In the genomic region with DNA sequence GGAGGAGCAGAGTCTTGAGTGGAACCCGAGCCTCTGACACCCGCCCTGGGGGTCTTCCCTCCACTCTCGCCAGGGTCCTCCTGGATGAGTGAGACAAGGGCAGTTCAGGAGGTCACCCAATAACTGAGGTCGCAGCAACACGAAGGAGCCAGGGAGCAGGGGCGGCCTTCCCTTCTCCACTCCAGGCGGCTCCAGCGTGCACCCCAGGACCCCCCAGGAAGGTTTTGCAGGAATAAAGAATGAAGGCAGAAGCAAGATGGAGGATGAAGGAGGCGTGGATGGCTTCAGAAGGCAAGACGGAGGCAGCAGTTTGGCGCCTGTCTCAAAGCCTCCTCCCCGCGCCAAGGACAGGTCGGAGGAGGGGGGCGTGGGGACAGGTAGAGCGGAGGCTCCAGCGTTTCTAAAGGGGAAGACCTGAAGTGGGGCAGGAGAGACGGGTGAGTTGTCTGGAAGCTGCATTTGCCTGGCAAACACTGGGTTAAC, we compare ENCODE assay signal across 8 cellular contexts. TPM values are rescaled to one million over a fixed set of nuclear protein-coding genes. Genes with fewer than 3 reads are reported as not detected.
DNase-seq lines count a peak whose midpoint lies in the region; ATAC-seq, FAIRE-seq and TF ChIP-seq lines count a peak whose summit lies in the region.

No MANE protein-coding gene starts in this region.

- H3K36me3 Mint-ChIP-seq in activated naive CD4-positive, alpha-beta T cell treated with anti-CD3 and anti-CD28 coated beads, Interleukin-2, amount 50 U/mL, for 24 hours: no peaks in the 10 kb centered on the region

- ATAC-seq in GM12878 (no peak), upper lobe of left lung (ENCODE audit: low FRiP score in 2 of 2) (no peak)

- peaks cover 4% of the 10 kb centered on the region for H3K79me2 ChIP-seq in GM12878 (ENCODE audit: control insufficient read depth, insufficient read depth, low read length)

- no peaks in the 10 kb centered on the region for H3K79me1 ChIP-seq in mesenchymal stem cell (replicated peaks; ENCODE audit: low read length, poor library complexity, severe bottlenecking)

- TF ChIP-seq RAD21 in GM12878 (IDR thresholded peaks at IDR 0.05; ENCODE audit: insufficient read depth, low read depth, low read length): no peak

- DNase-seq in activated naive CD4-positive, alpha-beta T cell (lab: John Stamatoyannopoulos, UW): no peak
- DNase-seq in GM12878 (ENCODE audit: low read depth, low spot score) (no peak), mesenchymal stem cell (no peak), upper lobe of left lung (no peak), middle frontal gyrus (ENCODE audit: extremely low spot score, low spot score) (no peak), GM10266 (ENCODE audit: extremely low spot score) (no peak), COR-L47 (lab: John Stamatoyannopoulos, UW) (no peak)

- H3K9me3 ChIP-seq in GM12878 (replicated peaks; ENCODE audit: control insufficient read depth, insufficient read depth, low read length) (no peaks in the 10 kb centered on the region), mesenchymal stem cell (ENCODE audit: control insufficient read depth, low read length) (no peaks in the 10 kb centered on the region), upper lobe of left lung (no peaks in the 10 kb centered on the region)

- no peak overlapping the region for H4K91ac ChIP-seq in mesenchymal stem cell (ENCODE audit: low read length)

- H3K4me3 ChIP-seq in GM12878 (peak overlapping the region; percentile 97), mesenchymal stem cell (ENCODE audit: insufficient read depth in 1 of 2, low read depth in 1 of 2, low read length in 2 of 2) (peak overlapping the region; percentile 80 to 93), upper lobe of left lung (peak overlapping the region in 3 of 4 donors; percentile 69 to 74 (median 74))

- H3K4me1 Mint-ChIP-seq in activated naive CD4-positive, alpha-beta T cell treated with anti-CD3 and anti-CD28 coated beads, Interleukin-2, amount 50 U/mL, for 24 hours: peaks cover 53% of the 10 kb centered on the region

- no peak for FAIRE-seq in GM12878 (lab: Jason Lieb, UNC)

- no peak overlapping the region for H3K23ac ChIP-seq in mesenchymal stem cell (ENCODE audit: low read length in 2 of 2)

- H2BK120ac ChIP-seq in mesenchymal stem cell (ENCODE audit: low read depth, low read length): no peak overlapping the region

- WGBS in GM12878 (ENCODE audit: insufficient coverage, insufficient replicate concordance, low lambda C conversion rate, missing lambda C conversion rate): 69% methylated on average over 18 of the region's 18 CpGs
- 38% methylated on average over 18 of the region's 18 CpGs for WGBS in mesenchymal stem cell
- 35 to 39% methylated on average over 14 to 18 of the region's 18 CpGs for WGBS in upper lobe of left lung, 2 donors

- H3K4me2 ChIP-seq in GM12878 (ENCODE audit: control insufficient read depth, insufficient read depth) (peak overlapping the region; percentile 98), mesenchymal stem cell (ENCODE audit: low read length, poor library complexity, severe bottlenecking) (peak overlapping the region; percentile 60)

- H3K9ac ChIP-seq in GM12878 (ENCODE audit: control insufficient read depth, insufficient read depth, low read length): peak overlapping the region; percentile 20; the same call in 1 of the 2 replicates
- peak overlapping the region; percentile 67 for H3K9ac ChIP-seq in mesenchymal stem cell (ENCODE audit: low read length)

- no peak overlapping the region for H3K4ac ChIP-seq in mesenchymal stem cell (ENCODE audit: low read depth in 1 of 2, low read length in 2 of 2)

- H3K4me1 ChIP-seq in GM12878 (ENCODE audit: control insufficient read depth, insufficient read depth, low read length) (peaks cover 13% of the 10 kb centered on the region), mesenchymal stem cell (ENCODE audit: control insufficient read depth, insufficient read depth, low read depth, low read length) (peaks cover 38% of the 10 kb centered on the region), upper lobe of left lung (peaks cover 12 to 29% (median 23%) of the 10 kb centered on the region in 4 donors)

- no peak overlapping the region for H2BK12ac ChIP-seq in mesenchymal stem cell (ENCODE audit: low read length in 2 of 2)

- peak overlapping the region; percentile 82 for H2AFZ ChIP-seq in GM12878 (ENCODE audit: control insufficient read depth, low read depth, low read length)
- peak overlapping the region; percentile 16 for H2AFZ ChIP-seq in mesenchymal stem cell (ENCODE audit: low read depth, low read length)

- CTCF ChIA-PET in GM12878 (lab: Yijun Ruan, JAX): interaction anchor here (1.0 to 4.9 kb wide), 11 partner anchors 10 to 123 kb away, joined by 3 to 25 read pairs (median 4); partner anchors contain the start of gene GPR55

- no peaks in the 10 kb centered on the region for H3K9me3 Mint-ChIP-seq in activated naive CD4-positive, alpha-beta T cell treated with anti-CD3 and anti-CD28 coated beads, Interleukin-2, amount 50 U/mL, for 24 hours

- SMC1A ChIA-PET in GM12878 (lab: Charles Lee; ENCODE audit: uncharacterized antibody, unreplicated experiment): interaction anchor here (1.3 to 1.8 kb wide), 3 partner anchors 9 to 61 kb away, joined by 3 to 5 read pairs (median 4); partner anchors contain the start of gene GPR55

- intact Hi-C loops in GM12878 (cut with micrococcal nuclease; ENCODE audit: unreplicated experiment): loop anchor here (2.0 kb wide), 1 partner anchor 31 kb away; no protein-coding TSS in a partner anchor

- in situ Hi-C loops in GM12878 (cut with MboI): no loop called here

- H3K27ac ChIP-seq in GM12878 (ENCODE audit: control insufficient read depth, insufficient read depth) (no peak overlapping the region), mesenchymal stem cell (ENCODE audit: low read length, poor library complexity, severe bottlenecking) (no peak overlapping the region), upper lobe of left lung (no peak overlapping the region)

- TF ChIP-seq POLR2A in GM12878 (IDR thresholded peaks at IDR 0.05; ENCODE audit: low read depth, low read length) (no peak), upper lobe of left lung (IDR thresholded peaks at IDR 0.05) (no peak)

- POLR2A ChIA-PET in GM12878 (lab: Charles Lee): interaction anchor here (0.5 to 1.0 kb wide), 4 partner anchors 9 to 60 kb away, joined by 3 to 6 read pairs (median 4); no protein-coding TSS in a partner anchor

- H3K36me3 ChIP-seq in GM12878 (ENCODE audit: control insufficient read depth in 2 of 2, insufficient read depth in 2 of 2, low read length in 1 of 2) (no peaks in the 10 kb centered on the region), mesenchymal stem cell (ENCODE audit: control insufficient read depth in 1 of 2, insufficient read depth in 2 of 2, low read depth in 1 of 2, low read length in 2 of 2) (no peaks in the 10 kb centered on the region), upper lobe of left lung (no peaks in the 10 kb centered on the region)

- H2BK5ac ChIP-seq in mesenchymal stem cell (ENCODE audit: low read depth, low read length, poor library complexity, severe bottlenecking): no peak overlapping the region

- H3K27me3 ChIP-seq in GM12878 (replicated peaks in 1 of 2; ENCODE audit: control insufficient read depth in 2 of 2, insufficient read depth in 2 of 2, low read length in 1 of 2) (no peaks in the 10 kb centered on the region; a peak in 2 of 4 replicates), mesenchymal stem cell (ENCODE audit: control insufficient read depth in 1 of 2, insufficient read depth in 1 of 2, low read length in 2 of 2) (peaks cover 22 to 41% of the 10 kb centered on the region in 2 experiments), upper lobe of left lung (peaks cover 0 to 11% (median 3%) of the 10 kb centered on the region in 4 donors)

- peak overlapping the region; percentile 45 for H4K8ac ChIP-seq in mesenchymal stem cell (ENCODE audit: low read length)

- H2AK5ac ChIP-seq in mesenchymal stem cell (ENCODE audit: low read length, severe bottlenecking): no peak overlapping the region

- no peak overlapping the region for H3K14ac ChIP-seq in mesenchymal stem cell (ENCODE audit: low read length in 2 of 2)

- TF ChIP-seq CTCF in GM12878 (IDR thresholded peaks at IDR 0.05 in 2 of 3, conservative IDR thresholded peaks at IDR 0.05 in 1 of 3; ENCODE audit: control insufficient read depth in 2 of 3, extremely low read depth in 1 of 3, insufficient read depth in 1 of 3, low read depth in 3 of 3, low read length in 3 of 3): no peak
- no peak for TF ChIP-seq CTCF in upper lobe of left lung (IDR thresholded peaks at IDR 0.05)
- TF ChIP-seq CTCF in GM10266 (IDR thresholded peaks at IDR 0.05; ENCODE audit: control insufficient read depth, insufficient read depth, low read depth, missing control alignments): no peak

- no peak for TF ChIP-seq EP300 in GM12878 (IDR thresholded peaks at IDR 0.05; ENCODE audit: borderline replicate concordance in 1 of 2, control insufficient read depth in 1 of 2, low read depth in 2 of 2, low read length in 2 of 2)
- no peak for TF ChIP-seq EP300 in upper lobe of left lung (IDR thresholded peaks at IDR 0.05)

- no peaks in the 10 kb centered on the region for H3K27me3 Mint-ChIP-seq in activated naive CD4-positive, alpha-beta T cell treated with anti-CD3 and anti-CD28 coated beads, Interleukin-2, amount 50 U/mL, for 24 hours

- no peaks in the 10 kb centered on the region for H4K20me1 ChIP-seq in GM12878 (ENCODE audit: control insufficient read depth, insufficient read depth)

- peak overlapping the region; percentile 54 for H2BK15ac ChIP-seq in mesenchymal stem cell (ENCODE audit: low read depth, poor library complexity, severe bottlenecking)

- RAD21 ChIA-PET in GM12878 (lab: Charles Lee; ENCODE audit: unreplicated experiment): interaction anchor here (0.9 to 1.5 kb wide), 8 partner anchors 9 to 121 kb away, joined by 3 to 9 read pairs (median 4); partner anchors contain the start of gene GPR55

- peak overlapping the region; percentile 85 for H3K4me3 Mint-ChIP-seq in activated naive CD4-positive, alpha-beta T cell treated with anti-CD3 and anti-CD28 coated beads, Interleukin-2, amount 50 U/mL, for 24 hours

- peak overlapping the region in 1 of 2 experiments; percentile 4 for H3K18ac ChIP-seq in mesenchymal stem cell (ENCODE audit: low read depth in 1 of 2, low read length in 2 of 2)

- no TSS peak for BruUV-seq in GM12878 (replicated peaks; lab: Mats Ljungman, UMichigan)

- H3K27ac Mint-ChIP-seq in activated naive CD4-positive, alpha-beta T cell treated with anti-CD3 and anti-CD28 coated beads, Interleukin-2, amount 50 U/mL, for 24 hours: peak overlapping the region; percentile 53

RNA-seq across cellular contexts. Expression of gene ITM2C, which starts 0.6 kb away (rescaled TPM):
- total RNA-seq in GM12878 (2013; cell fraction: nucleolus; rRNA removed): 42.5 and 42.9 TPM in 2 replicates
- total RNA-seq in GM12878 (2014; rRNA removed) (110 and 131 TPM in 2 replicates), GM12878 (2014; rRNA removed; fragmentation: Illumina TruSeq; extraction: Trizol) (102 and 110 TPM in 2 replicates), GM12878 (2021) (155 and 167 TPM in 2 replicates), upper lobe of left lung (10 to 100 TPM; 19.9 to 40.4 (median 25.6) TPM)
- 46.6 TPM for polyA plus RNA-seq in GM12878 (2011; ENCODE audit: low read depth)
- polyA plus RNA-seq in GM12878 (2011; rRNA removed) (57.5 and 96.3 TPM in 2 replicates), GM12878 (2014; fragmentation: Illumina TruSeq; extraction: Trizol) (82.9 and 170 TPM in 2 replicates), GM12878 (2014; fragmentation: Nextera tagmentation; extraction: Ambion mirVana) (10 to 100 TPM in 1 of 2 experiments, 1 to 10 TPM in 1; 5.4 to 16.9 TPM), GM12878 (2014; rRNA removed) (185 and 204 TPM in 2 replicates), GM12878 (2016; fragmentation: Nextera tagmentation; extraction: Ambion mirVana) (100 to 1,000 TPM; 191 to 195 TPM)
- 139 and 172 TPM in 2 replicates for polyA plus RNA-seq in GM12878 (2011; cell fraction: cytosol; rRNA removed)
- 53.0 and 55.2 TPM in 2 replicates for polyA plus RNA-seq in GM12878 (2011; cell fraction: nucleus; rRNA removed)
- 79.4 and 173 TPM in 2 replicates for polyA plus RNA-seq in GM12878 (2012)
- polyA minus RNA-seq in GM12878 (2011; rRNA and poly(A)+ RNA removed): 118 and 121 TPM in 2 replicates
- polyA minus RNA-seq in GM12878 (2011; cell fraction: cytosol; rRNA and poly(A)+ RNA removed): 26.1 and 33.1 TPM in 2 replicates
- polyA minus RNA-seq in GM12878 (2011; cell fraction: nucleus; rRNA and poly(A)+ RNA removed): 5.1 and 9.5 TPM in 2 replicates
- 311 TPM for polyA plus RNA-seq in mesenchymal stem cell (2013, experiment 1 of 2)
- 325 TPM for polyA plus RNA-seq in mesenchymal stem cell (2013, experiment 2 of 2)
